1 cellular context compared by ENCODE assay signal in the genomic region with DNA sequence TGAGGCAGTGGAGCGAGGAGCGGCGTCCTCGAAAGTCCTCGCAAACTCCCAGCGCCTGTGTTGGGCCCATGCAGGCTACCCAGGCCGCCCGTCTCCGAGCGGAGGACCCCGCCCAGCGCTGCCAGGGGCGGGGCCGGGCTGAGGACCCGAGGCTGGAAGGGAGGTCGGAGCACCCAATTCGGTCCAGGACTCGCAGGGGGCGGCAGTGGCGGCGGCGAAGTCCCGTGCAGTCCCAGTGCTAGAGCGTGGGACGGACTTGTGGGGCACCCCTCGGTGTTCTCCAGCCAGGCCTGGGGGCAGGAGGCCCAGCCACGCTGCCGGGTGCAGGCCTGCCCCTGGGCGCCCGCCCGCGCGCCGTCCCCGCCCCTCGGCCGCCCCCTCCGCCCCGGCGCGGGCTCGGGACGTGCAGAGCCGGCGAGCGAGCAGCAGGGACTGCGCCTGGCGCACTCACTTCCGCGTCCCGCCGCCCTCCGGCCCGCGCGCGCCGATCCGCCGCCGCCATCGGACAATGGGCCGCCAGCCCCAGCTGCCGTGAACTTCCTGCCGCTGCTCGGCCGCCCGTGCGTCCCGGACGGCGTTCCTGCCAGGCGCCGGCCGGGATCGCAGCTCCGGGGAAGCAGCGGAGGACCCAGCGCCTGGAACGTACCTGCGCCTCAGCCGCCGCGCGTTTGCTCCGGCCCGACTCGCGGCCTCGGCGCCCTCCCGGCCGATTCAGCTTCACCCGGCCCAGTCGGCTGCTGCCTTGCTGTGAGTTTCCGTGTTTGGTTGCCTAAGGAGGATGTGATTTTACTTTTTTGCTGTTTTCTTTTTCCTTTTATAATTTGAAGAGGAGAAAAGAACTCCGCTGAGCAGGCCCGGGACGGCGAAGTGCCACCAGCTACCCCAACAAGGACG.
A peak's percentile ranks its signal among the peaks of the same experiment; 100 is the strongest.
TF ChIP-seq lines count a peak whose summit lies in the region.

No MANE protein-coding gene starts in this region.

TF ChIP-seq in HepG2, 621 proteins besides CTCF, POLR2A, EP300 and RAD21 (continued from another document and continues in another):
- TF ChIP-seq, protein P1, sequence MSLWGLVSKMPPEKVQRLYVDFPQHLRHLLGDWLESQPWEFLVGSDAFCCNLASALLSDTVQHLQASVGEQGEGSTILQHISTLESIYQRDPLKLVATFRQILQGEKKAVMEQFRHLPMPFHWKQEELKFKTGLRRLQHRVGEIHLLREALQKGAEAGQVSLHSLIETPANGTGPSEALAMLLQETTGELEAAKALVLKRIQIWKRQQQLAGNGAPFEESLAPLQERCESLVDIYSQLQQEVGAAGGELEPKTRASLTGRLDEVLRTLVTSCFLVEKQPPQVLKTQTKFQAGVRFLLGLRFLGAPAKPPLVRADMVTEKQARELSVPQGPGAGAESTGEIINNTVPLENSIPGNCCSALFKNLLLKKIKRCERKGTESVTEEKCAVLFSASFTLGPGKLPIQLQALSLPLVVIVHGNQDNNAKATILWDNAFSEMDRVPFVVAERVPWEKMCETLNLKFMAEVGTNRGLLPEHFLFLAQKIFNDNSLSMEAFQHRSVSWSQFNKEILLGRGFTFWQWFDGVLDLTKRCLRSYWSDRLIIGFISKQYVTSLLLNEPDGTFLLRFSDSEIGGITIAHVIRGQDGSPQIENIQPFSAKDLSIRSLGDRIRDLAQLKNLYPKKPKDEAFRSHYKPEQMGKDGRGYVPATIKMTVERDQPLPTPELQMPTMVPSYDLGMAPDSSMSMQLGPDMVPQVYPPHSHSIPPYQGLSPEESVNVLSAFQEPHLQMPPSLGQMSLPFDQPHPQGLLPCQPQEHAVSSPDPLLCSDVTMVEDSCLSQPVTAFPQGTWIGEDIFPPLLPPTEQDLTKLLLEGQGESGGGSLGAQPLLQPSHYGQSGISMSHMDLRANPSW (CRISPR knock-in tag; IDR thresholded peaks at IDR 0.05; ENCODE audit: borderline replicate concordance), result no peak
- no peak; the same call in 1 of the 2 replicates for TF ChIP-seq ISX (CRISPR knock-in tag; conservative IDR thresholded peaks at IDR 0.05)
- TF ChIP-seq, protein P2, sequence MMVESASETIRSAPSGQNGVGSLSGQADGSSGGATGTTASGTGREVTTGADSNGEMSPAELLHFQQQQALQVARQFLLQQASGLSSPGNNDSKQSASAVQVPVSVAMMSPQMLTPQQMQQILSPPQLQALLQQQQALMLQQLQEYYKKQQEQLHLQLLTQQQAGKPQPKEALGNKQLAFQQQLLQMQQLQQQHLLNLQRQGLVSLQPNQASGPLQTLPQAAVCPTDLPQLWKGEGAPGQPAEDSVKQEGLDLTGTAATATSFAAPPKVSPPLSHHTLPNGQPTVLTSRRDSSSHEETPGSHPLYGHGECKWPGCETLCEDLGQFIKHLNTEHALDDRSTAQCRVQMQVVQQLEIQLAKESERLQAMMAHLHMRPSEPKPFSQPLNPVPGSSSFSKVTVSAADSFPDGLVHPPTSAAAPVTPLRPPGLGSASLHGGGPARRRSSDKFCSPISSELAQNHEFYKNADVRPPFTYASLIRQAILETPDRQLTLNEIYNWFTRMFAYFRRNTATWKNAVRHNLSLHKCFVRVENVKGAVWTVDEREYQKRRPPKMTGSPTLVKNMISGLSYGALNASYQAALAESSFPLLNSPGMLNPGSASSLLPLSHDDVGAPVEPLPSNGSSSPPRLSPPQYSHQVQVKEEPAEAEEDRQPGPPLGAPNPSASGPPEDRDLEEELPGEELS (CRISPR knock-in tag; IDR thresholded peaks at IDR 0.05), result no peak
- no peak for TF ChIP-seq RBM22 (optimal IDR thresholded peaks at IDR 0.05; ENCODE audit: low read length)
- TF ChIP-seq, protein P3, sequence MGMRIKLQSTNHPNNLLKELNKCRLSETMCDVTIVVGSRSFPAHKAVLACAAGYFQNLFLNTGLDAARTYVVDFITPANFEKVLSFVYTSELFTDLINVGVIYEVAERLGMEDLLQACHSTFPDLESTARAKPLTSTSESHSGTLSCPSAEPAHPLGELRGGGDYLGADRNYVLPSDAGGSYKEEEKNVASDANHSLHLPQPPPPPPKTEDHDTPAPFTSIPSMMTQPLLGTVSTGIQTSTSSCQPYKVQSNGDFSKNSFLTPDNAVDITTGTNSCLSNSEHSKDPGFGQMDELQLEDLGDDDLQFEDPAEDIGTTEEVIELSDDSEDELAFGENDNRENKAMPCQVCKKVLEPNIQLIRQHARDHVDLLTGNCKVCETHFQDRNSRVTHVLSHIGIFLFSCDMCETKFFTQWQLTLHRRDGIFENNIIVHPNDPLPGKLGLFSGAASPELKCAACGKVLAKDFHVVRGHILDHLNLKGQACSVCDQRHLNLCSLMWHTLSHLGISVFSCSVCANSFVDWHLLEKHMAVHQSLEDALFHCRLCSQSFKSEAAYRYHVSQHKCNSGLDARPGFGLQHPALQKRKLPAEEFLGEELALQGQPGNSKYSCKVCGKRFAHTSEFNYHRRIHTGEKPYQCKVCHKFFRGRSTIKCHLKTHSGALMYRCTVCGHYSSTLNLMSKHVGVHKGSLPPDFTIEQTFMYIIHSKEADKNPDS (CRISPR knock-in tag; IDR thresholded peaks at IDR 0.05), result no peak
- no peak for TF ChIP-seq ZNF383 (CRISPR knock-in tag; IDR thresholded peaks at IDR 0.05; ENCODE audit: borderline replicate concordance)
- TF ChIP-seq, protein P4, sequence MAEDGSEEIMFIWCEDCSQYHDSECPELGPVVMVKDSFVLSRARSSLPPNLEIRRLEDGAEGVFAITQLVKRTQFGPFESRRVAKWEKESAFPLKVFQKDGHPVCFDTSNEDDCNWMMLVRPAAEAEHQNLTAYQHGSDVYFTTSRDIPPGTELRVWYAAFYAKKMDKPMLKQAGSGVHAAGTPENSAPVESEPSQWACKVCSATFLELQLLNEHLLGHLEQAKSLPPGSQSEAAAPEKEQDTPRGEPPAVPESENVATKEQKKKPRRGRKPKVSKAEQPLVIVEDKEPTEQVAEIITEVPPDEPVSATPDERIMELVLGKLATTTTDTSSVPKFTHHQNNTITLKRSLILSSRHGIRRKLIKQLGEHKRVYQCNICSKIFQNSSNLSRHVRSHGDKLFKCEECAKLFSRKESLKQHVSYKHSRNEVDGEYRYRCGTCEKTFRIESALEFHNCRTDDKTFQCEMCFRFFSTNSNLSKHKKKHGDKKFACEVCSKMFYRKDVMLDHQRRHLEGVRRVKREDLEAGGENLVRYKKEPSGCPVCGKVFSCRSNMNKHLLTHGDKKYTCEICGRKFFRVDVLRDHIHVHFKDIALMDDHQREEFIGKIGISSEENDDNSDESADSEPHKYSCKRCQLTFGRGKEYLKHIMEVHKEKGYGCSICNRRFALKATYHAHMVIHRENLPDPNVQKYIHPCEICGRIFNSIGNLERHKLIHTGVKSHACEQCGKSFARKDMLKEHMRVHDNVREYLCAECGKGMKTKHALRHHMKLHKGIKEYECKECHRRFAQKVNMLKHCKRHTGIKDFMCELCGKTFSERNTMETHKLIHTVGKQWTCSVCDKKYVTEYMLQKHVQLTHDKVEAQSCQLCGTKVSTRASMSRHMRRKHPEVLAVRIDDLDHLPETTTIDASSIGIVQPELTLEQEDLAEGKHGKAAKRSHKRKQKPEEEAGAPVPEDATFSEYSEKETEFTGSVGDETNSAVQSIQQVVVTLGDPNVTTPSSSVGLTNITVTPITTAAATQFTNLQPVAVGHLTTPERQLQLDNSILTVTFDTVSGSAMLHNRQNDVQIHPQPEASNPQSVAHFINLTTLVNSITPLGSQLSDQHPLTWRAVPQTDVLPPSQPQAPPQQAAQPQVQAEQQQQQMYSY (CRISPR knock-in tag; IDR thresholded peaks at IDR 0.05), result peak; percentile 23; the same call in 1 of the 2 replicates
- TF ChIP-seq ZNF607 (CRISPR knock-in tag; IDR thresholded peaks at IDR 0.05; ENCODE audit: borderline replicate concordance), result no peak
- no peak for TF ChIP-seq SOX5 (CRISPR knock-in tag; IDR thresholded peaks at IDR 0.05; ENCODE audit: borderline replicate concordance)
- TF ChIP-seq TGIF2 (CRISPR knock-in tag; IDR thresholded peaks at IDR 0.05), result no peak
- TF ChIP-seq, protein P5, sequence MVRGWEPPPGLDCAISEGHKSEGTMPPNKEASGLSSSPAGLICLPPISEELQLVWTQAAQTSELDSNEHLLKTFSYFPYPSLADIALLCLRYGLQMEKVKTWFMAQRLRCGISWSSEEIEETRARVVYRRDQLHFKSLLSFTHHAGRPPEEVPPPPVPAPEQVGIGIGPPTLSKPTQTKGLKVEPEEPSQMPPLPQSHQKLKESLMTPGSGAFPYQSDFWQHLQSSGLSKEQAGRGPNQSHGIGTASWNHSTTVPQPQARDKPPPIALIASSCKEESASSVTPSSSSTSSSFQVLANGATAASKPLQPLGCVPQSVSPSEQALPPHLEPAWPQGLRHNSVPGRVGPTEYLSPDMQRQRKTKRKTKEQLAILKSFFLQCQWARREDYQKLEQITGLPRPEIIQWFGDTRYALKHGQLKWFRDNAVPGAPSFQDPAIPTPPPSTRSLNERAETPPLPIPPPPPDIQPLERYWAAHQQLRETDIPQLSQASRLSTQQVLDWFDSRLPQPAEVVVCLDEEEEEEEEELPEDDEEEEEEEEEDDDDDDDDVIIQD (CRISPR knock-in tag; IDR thresholded peaks at IDR 0.05; ENCODE audit: low read depth), result no peak
- TF ChIP-seq, protein P6, sequence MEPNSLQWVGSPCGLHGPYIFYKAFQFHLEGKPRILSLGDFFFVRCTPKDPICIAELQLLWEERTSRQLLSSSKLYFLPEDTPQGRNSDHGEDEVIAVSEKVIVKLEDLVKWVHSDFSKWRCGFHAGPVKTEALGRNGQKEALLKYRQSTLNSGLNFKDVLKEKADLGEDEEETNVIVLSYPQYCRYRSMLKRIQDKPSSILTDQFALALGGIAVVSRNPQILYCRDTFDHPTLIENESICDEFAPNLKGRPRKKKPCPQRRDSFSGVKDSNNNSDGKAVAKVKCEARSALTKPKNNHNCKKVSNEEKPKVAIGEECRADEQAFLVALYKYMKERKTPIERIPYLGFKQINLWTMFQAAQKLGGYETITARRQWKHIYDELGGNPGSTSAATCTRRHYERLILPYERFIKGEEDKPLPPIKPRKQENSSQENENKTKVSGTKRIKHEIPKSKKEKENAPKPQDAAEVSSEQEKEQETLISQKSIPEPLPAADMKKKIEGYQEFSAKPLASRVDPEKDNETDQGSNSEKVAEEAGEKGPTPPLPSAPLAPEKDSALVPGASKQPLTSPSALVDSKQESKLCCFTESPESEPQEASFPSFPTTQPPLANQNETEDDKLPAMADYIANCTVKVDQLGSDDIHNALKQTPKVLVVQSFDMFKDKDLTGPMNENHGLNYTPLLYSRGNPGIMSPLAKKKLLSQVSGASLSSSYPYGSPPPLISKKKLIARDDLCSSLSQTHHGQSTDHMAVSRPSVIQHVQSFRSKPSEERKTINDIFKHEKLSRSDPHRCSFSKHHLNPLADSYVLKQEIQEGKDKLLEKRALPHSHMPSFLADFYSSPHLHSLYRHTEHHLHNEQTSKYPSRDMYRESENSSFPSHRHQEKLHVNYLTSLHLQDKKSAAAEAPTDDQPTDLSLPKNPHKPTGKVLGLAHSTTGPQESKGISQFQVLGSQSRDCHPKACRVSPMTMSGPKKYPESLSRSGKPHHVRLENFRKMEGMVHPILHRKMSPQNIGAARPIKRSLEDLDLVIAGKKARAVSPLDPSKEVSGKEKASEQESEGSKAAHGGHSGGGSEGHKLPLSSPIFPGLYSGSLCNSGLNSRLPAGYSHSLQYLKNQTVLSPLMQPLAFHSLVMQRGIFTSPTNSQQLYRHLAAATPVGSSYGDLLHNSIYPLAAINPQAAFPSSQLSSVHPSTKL (CRISPR knock-in tag; IDR thresholded peaks at IDR 0.05), result no peak
- TF ChIP-seq MAZ (IDR thresholded peaks at IDR 0.05; ENCODE audit: borderline replicate concordance, low read depth, low read length), result peak; percentile 20; the same call in 1 of the 2 replicates
- TF ChIP-seq MAZ (CRISPR knock-in tag; IDR thresholded peaks at IDR 0.05; ENCODE audit: low read depth), result peak; percentile 68
- no peak for TF ChIP-seq ZNF652 (CRISPR knock-in tag; IDR thresholded peaks at IDR 0.05; ENCODE audit: borderline replicate concordance, low read depth)
- TF ChIP-seq, protein P7, sequence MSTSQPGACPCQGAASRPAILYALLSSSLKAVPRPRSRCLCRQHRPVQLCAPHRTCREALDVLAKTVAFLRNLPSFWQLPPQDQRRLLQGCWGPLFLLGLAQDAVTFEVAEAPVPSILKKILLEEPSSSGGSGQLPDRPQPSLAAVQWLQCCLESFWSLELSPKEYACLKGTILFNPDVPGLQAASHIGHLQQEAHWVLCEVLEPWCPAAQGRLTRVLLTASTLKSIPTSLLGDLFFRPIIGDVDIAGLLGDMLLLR (CRISPR knock-in tag; IDR thresholded peaks at IDR 0.05), result 0 out of 2 replicates have a peak, but pooled peaks have one; percentile 4
- TF ChIP-seq, protein P8, sequence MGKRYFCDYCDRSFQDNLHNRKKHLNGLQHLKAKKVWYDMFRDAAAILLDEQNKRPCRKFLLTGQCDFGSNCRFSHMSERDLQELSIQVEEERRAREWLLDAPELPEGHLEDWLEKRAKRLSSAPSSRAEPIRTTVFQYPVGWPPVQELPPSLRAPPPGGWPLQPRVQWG (CRISPR knock-in tag; IDR thresholded peaks at IDR 0.05; ENCODE audit: borderline replicate concordance, low read depth), result no peak
- no peak for TF ChIP-seq ZC3H4 (CRISPR knock-in tag; IDR thresholded peaks at IDR 0.05; ENCODE audit: borderline replicate concordance)
- TF ChIP-seq, protein P9, sequence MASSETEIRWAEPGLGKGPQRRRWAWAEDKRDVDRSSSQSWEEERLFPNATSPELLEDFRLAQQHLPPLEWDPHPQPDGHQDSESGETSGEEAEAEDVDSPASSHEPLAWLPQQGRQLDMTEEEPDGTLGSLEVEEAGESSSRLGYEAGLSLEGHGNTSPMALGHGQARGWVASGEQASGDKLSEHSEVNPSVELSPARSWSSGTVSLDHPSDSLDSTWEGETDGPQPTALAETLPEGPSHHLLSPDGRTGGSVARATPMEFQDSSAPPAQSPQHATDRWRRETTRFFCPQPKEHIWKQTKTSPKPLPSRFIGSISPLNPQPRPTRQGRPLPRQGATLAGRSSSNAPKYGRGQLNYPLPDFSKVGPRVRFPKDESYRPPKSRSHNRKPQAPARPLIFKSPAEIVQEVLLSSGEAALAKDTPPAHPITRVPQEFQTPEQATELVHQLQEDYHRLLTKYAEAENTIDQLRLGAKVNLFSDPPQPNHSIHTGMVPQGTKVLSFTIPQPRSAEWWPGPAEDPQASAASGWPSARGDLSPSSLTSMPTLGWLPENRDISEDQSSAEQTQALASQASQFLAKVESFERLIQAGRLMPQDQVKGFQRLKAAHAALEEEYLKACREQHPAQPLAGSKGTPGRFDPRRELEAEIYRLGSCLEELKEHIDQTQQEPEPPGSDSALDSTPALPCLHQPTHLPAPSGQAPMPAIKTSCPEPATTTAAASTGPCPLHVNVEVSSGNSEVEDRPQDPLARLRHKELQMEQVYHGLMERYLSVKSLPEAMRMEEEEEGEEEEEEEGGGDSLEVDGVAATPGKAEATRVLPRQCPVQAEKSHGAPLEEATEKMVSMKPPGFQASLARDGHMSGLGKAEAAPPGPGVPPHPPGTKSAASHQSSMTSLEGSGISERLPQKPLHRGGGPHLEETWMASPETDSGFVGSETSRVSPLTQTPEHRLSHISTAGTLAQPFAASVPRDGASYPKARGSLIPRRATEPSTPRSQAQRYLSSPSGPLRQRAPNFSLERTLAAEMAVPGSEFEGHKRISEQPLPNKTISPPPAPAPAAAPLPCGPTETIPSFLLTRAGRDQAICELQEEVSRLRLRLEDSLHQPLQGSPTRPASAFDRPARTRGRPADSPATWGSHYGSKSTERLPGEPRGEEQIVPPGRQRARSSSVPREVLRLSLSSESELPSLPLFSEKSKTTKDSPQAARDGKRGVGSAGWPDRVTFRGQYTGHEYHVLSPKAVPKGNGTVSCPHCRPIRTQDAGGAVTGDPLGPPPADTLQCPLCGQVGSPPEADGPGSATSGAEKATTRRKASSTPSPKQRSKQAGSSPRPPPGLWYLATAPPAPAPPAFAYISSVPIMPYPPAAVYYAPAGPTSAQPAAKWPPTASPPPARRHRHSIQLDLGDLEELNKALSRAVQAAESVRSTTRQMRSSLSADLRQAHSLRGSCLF (CRISPR knock-in tag; IDR thresholded peaks at IDR 0.05; ENCODE audit: borderline replicate concordance), result peak; percentile 55; the same call in 1 of the 2 replicates
- TF ChIP-seq PAX8 (CRISPR knock-in tag; IDR thresholded peaks at IDR 0.05; ENCODE audit: borderline replicate concordance), result no peak
- no peak for TF ChIP-seq ZNF572 (CRISPR knock-in tag; IDR thresholded peaks at IDR 0.05)
- TF ChIP-seq RBAK (CRISPR knock-in tag; IDR thresholded peaks at IDR 0.05), result no peak
- peak; percentile 81 for TF ChIP-seq RBFOX2 (IDR thresholded peaks at IDR 0.05; ENCODE audit: low read depth, low read length)
- TF ChIP-seq FOXM1 (CRISPR knock-in tag; IDR thresholded peaks at IDR 0.05), result no peak
- peak; percentile 43 for TF ChIP-seq SKI (IDR thresholded peaks at IDR 0.05; ENCODE audit: partially characterized antibody)
- no peak for TF ChIP-seq SIX1 (CRISPR knock-in tag; IDR thresholded peaks at IDR 0.05; ENCODE audit: borderline replicate concordance)
